Comparison of ENCODE assay signal across 1 cellular context in the genomic region with DNA sequence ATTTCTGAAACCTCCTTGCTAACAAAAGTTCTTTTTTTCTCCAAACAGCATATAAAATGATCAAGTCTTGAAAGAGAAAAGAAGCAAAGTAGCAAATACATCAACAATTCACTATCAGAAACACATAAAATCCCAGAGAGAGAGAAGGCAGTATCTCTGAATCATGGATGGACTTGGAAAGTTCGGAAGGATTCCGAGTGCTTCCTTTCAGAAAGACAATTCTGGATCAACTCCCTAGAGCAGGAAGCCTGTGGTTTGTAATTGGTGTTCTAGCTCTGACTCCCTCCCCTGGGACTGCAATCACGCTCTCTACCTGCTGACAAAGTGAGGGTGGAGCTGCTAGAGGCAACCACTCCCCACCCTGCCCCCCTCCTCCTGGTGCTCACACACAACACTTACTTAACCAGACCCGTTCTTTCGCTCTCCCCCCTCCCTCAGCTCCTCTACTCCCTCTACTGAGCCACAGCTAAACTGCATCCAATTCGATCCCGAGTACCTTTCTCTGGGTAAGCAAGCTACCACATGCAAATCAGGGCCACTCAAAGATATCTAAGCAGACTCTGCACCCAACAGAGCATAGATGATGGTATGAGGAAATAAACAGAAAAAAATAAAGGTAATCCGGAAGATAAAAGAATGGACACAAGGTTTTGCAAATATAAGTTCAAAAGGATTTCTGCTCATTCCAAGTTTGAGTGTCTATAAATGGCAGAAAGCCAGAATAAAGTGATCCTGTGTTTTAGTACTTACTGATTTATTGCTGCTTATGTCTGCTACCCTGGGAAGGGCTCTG.
TF ChIP-seq lines count a peak whose summit lies in the region.

A gene (minus strand): TSS at position 235 of the 793 bp plus-strand sequence. CDS start 1,957 bp downstream, outside the sequence.

TF ChIP-seq in HepG2, 621 proteins besides CTCF, POLR2A, EP300 and RAD21 (continued from another document and continues in another):
- TF ChIP-seq, protein P1, sequence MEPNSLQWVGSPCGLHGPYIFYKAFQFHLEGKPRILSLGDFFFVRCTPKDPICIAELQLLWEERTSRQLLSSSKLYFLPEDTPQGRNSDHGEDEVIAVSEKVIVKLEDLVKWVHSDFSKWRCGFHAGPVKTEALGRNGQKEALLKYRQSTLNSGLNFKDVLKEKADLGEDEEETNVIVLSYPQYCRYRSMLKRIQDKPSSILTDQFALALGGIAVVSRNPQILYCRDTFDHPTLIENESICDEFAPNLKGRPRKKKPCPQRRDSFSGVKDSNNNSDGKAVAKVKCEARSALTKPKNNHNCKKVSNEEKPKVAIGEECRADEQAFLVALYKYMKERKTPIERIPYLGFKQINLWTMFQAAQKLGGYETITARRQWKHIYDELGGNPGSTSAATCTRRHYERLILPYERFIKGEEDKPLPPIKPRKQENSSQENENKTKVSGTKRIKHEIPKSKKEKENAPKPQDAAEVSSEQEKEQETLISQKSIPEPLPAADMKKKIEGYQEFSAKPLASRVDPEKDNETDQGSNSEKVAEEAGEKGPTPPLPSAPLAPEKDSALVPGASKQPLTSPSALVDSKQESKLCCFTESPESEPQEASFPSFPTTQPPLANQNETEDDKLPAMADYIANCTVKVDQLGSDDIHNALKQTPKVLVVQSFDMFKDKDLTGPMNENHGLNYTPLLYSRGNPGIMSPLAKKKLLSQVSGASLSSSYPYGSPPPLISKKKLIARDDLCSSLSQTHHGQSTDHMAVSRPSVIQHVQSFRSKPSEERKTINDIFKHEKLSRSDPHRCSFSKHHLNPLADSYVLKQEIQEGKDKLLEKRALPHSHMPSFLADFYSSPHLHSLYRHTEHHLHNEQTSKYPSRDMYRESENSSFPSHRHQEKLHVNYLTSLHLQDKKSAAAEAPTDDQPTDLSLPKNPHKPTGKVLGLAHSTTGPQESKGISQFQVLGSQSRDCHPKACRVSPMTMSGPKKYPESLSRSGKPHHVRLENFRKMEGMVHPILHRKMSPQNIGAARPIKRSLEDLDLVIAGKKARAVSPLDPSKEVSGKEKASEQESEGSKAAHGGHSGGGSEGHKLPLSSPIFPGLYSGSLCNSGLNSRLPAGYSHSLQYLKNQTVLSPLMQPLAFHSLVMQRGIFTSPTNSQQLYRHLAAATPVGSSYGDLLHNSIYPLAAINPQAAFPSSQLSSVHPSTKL (CRISPR knock-in tag; IDR thresholded peaks at IDR 0.05) = peak; percentile 88
- TF ChIP-seq, protein P2, sequence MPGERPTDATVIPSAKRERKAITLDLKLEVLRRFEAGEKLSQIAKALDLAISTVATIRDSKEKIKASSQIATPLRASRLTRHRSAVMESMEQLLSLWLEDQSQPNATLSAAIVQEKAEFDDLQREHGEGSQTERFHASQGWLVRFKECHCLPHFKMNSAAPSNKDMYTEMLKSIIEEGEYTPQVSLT (CRISPR knock-in tag; IDR thresholded peaks at IDR 0.05; ENCODE audit: borderline replicate concordance, low read depth) = 0 out of 2 replicates have a peak, but pooled peaks have one; percentile 94
- peak; percentile 83; the same call in 1 of the 2 replicates for TF ChIP-seq MYC (CRISPR knock-in tag; IDR thresholded peaks at IDR 0.05; ENCODE audit: borderline replicate concordance)
- TF ChIP-seq U2AF1 (optimal IDR thresholded peaks at IDR 0.05; ENCODE audit: low read depth, low read length) = no peak
- TF ChIP-seq ELF3 (CRISPR knock-in tag; IDR thresholded peaks at IDR 0.05) = peak; percentile 100
- TF ChIP-seq ZMYM2 (CRISPR knock-in tag; IDR thresholded peaks at IDR 0.05) = no peak
- TF ChIP-seq KAT8 (CRISPR knock-in tag; IDR thresholded peaks at IDR 0.05) = peak; percentile 86
- TF ChIP-seq, protein P3, sequence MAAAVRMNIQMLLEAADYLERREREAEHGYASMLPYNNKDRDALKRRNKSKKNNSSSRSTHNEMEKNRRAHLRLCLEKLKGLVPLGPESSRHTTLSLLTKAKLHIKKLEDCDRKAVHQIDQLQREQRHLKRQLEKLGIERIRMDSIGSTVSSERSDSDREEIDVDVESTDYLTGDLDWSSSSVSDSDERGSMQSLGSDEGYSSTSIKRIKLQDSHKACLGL (CRISPR knock-in tag; IDR thresholded peaks at IDR 0.05) = peak; percentile 23; the same call in 1 of the 2 replicates
- no peak for TF ChIP-seq ESRRA (CRISPR knock-in tag; IDR thresholded peaks at IDR 0.05; ENCODE audit: low read depth)
- TF ChIP-seq, protein P4, sequence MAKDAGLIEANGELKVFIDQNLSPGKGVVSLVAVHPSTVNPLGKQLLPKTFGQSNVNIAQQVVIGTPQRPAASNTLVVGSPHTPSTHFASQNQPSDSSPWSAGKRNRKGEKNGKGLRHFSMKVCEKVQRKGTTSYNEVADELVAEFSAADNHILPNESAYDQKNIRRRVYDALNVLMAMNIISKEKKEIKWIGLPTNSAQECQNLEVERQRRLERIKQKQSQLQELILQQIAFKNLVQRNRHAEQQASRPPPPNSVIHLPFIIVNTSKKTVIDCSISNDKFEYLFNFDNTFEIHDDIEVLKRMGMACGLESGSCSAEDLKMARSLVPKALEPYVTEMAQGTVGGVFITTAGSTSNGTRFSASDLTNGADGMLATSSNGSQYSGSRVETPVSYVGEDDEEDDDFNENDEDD (CRISPR knock-in tag; IDR thresholded peaks at IDR 0.05; ENCODE audit: borderline replicate concordance) = peak; percentile 56; the same call in 1 of the 2 replicates
- TF ChIP-seq ZBTB1 (CRISPR knock-in tag; IDR thresholded peaks at IDR 0.05; ENCODE audit: borderline replicate concordance) = no peak
- TF ChIP-seq, protein P5, sequence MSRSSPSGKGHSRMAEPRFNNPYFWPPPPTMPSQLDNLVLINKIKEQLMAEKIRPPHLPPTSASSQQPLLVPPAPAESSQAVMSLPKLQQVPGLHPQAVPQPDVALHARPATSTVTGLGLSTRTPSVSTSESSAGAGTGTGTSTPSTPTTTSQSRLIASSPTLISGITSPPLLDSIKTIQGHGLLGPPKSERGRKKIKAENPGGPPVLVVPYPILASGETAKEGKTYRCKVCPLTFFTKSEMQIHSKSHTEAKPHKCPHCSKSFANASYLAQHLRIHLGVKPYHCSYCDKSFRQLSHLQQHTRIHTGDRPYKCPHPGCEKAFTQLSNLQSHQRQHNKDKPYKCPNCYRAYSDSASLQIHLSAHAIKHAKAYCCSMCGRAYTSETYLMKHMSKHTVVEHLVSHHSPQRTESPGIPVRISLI (CRISPR knock-in tag; IDR thresholded peaks at IDR 0.05; ENCODE audit: borderline replicate concordance) = peak; percentile 64; the same call in 1 of the 2 replicates
- no peak; the same call in 1 of the 2 replicates for TF ChIP-seq ETV6 (CRISPR knock-in tag; conservative IDR thresholded peaks at IDR 0.05)
- TF ChIP-seq, protein P6, sequence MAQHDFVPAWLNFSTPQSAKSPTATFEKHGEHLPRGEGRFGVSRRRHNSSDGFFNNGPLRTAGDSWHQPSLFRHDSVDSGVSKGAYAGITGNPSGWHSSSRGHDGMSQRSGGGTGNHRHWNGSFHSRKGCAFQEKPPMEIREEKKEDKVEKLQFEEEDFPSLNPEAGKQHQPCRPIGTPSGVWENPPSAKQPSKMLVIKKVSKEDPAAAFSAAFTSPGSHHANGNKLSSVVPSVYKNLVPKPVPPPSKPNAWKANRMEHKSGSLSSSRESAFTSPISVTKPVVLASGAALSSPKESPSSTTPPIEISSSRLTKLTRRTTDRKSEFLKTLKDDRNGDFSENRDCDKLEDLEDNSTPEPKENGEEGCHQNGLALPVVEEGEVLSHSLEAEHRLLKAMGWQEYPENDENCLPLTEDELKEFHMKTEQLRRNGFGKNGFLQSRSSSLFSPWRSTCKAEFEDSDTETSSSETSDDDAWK (CRISPR knock-in tag; IDR thresholded peaks at IDR 0.05) = no peak
- peak; percentile 73; the same call in 1 of the 2 replicates for TF ChIP-seq YEATS2 (CRISPR knock-in tag; IDR thresholded peaks at IDR 0.05; ENCODE audit: borderline replicate concordance)
- TF ChIP-seq, protein P7, sequence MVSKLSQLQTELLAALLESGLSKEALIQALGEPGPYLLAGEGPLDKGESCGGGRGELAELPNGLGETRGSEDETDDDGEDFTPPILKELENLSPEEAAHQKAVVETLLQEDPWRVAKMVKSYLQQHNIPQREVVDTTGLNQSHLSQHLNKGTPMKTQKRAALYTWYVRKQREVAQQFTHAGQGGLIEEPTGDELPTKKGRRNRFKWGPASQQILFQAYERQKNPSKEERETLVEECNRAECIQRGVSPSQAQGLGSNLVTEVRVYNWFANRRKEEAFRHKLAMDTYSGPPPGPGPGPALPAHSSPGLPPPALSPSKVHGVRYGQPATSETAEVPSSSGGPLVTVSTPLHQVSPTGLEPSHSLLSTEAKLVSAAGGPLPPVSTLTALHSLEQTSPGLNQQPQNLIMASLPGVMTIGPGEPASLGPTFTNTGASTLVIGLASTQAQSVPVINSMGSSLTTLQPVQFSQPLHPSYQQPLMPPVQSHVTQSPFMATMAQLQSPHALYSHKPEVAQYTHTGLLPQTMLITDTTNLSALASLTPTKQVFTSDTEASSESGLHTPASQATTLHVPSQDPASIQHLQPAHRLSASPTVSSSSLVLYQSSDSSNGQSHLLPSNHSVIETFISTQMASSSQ (IDR thresholded peaks at IDR 0.05; ENCODE audit: low read depth) = peak; percentile 54
- TF ChIP-seq, protein P7 (CRISPR knock-in tag; IDR thresholded peaks at IDR 0.05; ENCODE audit: borderline replicate concordance) = peak; percentile 90
- TF ChIP-seq ZNF607 (CRISPR knock-in tag; IDR thresholded peaks at IDR 0.05; ENCODE audit: borderline replicate concordance) = peak; percentile 92; the same call in 1 of the 2 replicates
- peak; percentile 52 for TF ChIP-seq MED8 (CRISPR knock-in tag; IDR thresholded peaks at IDR 0.05; ENCODE audit: insufficient replicate concordance)
- TF ChIP-seq MXI1 (IDR thresholded peaks at IDR 0.05; ENCODE audit: borderline replicate concordance, low read depth, low read length) = peak; percentile 90; the same call in 1 of the 3 replicates
- peak; percentile 59 for TF ChIP-seq SKI (IDR thresholded peaks at IDR 0.05; ENCODE audit: partially characterized antibody)
- no peak for TF ChIP-seq CHCHD3 (CRISPR knock-in tag; IDR thresholded peaks at IDR 0.05)
- no peak; the same call in 1 of the 2 replicates for TF ChIP-seq ZZZ3 (CRISPR knock-in tag; IDR thresholded peaks at IDR 0.05; ENCODE audit: borderline replicate concordance)
- TF ChIP-seq ZKSCAN5 (CRISPR knock-in tag; IDR thresholded peaks at IDR 0.05) = no peak; the same call in 1 of the 2 replicates
- TF ChIP-seq ZNF253 (CRISPR knock-in tag; IDR thresholded peaks at IDR 0.05; ENCODE audit: borderline replicate concordance) = no peak
- TF ChIP-seq MAFG (CRISPR knock-in tag; IDR thresholded peaks at IDR 0.05) = no peak
- no peak; the same call in 1 of the 2 replicates for TF ChIP-seq ZNF782 (CRISPR knock-in tag; IDR thresholded peaks at IDR 0.05; ENCODE audit: borderline replicate concordance)
- TF ChIP-seq ZSCAN30 (CRISPR knock-in tag; IDR thresholded peaks at IDR 0.05) = no peak; the same call in 1 of the 2 replicates
- TF ChIP-seq ZFAT (CRISPR knock-in tag; conservative IDR thresholded peaks at IDR 0.05) = no peak
- TF ChIP-seq, protein P8, sequence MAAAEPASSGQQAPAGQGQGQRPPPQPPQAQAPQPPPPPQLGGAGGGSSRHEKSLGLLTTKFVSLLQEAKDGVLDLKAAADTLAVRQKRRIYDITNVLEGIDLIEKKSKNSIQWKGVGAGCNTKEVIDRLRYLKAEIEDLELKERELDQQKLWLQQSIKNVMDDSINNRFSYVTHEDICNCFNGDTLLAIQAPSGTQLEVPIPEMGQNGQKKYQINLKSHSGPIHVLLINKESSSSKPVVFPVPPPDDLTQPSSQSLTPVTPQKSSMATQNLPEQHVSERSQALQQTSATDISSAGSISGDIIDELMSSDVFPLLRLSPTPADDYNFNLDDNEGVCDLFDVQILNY (CRISPR knock-in tag; conservative IDR thresholded peaks at IDR 0.05) = no peak
- TF ChIP-seq, protein P9, sequence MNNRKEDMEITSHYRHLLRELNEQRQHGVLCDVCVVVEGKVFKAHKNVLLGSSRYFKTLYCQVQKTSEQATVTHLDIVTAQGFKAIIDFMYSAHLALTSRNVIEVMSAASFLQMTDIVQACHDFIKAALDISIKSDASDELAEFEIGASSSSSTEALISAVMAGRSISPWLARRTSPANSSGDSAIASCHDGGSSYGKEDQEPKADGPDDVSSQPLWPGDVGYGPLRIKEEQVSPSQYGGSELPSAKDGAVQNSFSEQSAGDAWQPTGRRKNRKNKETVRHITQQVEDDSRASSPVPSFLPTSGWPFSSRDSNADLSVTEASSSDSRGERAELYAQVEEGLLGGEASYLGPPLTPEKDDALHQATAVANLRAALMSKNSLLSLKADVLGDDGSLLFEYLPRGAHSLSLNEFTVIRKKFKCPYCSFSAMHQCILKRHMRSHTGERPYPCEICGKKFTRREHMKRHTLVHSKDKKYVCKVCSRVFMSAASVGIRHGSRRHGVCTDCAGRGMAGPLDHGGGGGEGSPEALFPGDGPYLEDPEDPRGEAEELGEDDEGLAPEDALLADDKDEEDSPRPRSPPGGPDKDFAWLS (CRISPR knock-in tag; IDR thresholded peaks at IDR 0.05; ENCODE audit: borderline replicate concordance) = no peak
- TF ChIP-seq, protein P10, sequence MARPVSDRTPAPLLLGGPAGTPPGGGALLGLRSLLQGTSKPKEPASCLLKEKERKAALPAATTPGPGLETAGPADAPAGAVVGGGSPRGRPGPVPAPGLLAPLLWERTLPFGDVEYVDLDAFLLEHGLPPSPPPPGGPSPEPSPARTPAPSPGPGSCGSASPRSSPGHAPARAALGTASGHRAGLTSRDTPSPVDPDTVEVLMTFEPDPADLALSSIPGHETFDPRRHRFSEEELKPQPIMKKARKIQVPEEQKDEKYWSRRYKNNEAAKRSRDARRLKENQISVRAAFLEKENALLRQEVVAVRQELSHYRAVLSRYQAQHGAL (CRISPR knock-in tag; IDR thresholded peaks at IDR 0.05; ENCODE audit: not compliant biosample characterization) = no peak
- TF ChIP-seq, protein P11, sequence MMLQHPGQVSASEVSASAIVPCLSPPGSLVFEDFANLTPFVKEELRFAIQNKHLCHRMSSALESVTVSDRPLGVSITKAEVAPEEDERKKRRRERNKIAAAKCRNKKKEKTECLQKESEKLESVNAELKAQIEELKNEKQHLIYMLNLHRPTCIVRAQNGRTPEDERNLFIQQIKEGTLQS (CRISPR knock-in tag; IDR thresholded peaks at IDR 0.05) = no peak
- TF ChIP-seq ZNF205 (CRISPR knock-in tag; IDR thresholded peaks at IDR 0.05) = peak; percentile 66; the same call in 1 of the 2 replicates
- no peak for TF ChIP-seq ZNF547 (CRISPR knock-in tag; IDR thresholded peaks at IDR 0.05)
- no peak for TF ChIP-seq ZNF546 (CRISPR knock-in tag; conservative IDR thresholded peaks at IDR 0.05)
- peak; percentile 84 for TF ChIP-seq MTA1 (CRISPR knock-in tag; IDR thresholded peaks at IDR 0.05; ENCODE audit: borderline replicate concordance)
- TF ChIP-seq ZNF776 (CRISPR knock-in tag; IDR thresholded peaks at IDR 0.05) = no peak
- TF ChIP-seq BRCA1 (CRISPR knock-in tag; IDR thresholded peaks at IDR 0.05) = 0 out of 2 replicates have a peak, but pooled peaks have one; percentile 80
